Comparison of ENCODE assay signal across 22 cellular contexts in the genomic region with DNA sequence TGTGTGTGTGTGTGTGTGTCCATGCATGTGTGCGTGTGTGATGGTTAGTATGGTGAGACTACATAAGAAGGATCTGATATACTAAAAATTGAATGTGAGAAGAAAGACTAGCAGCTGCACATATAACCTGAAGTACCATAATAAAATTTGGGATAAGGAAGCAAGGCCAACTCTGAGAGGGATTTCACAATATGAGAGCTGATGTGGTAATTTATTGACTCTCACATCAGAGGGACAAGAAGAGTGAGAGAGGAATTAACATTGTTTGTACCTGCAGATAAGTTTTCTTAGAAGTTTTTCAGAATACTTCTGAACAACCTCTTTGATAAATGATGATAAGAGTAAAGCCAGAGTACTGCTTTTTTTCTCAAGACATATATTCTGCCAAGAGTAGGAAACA.
"Had no signal": no experiment of that assay in that cellular context is flagged by ENCODE, and none has a peak within 500 bp of the region (broad histone marks: within the 10 kb centered on the region; RNA-seq: fewer than 3 reads in every experiment).

No MANE protein-coding gene starts in this region.

- H3K4me1 ChIP-seq: Peyer's patch, SJCRH30 had no signal

- H3K36me3 ChIP-seq: MG63, Peyer's patch, SJCRH30 had no signal

- FAIRE-seq: HTR-8/SVneo had no signal

- H3K27ac ChIP-seq: HL-60, PC-9, Peyer's patch, SJCRH30 had no signal

- H3K9me3 ChIP-seq: MG63, Peyer's patch, SJCRH30 had no signal

- H3K4me2 ChIP-seq: PC-9 had no signal

- ATAC-seq: Right ventricle myocardium inferior, SK-N-SH treated with all-trans-retinoic acid at 6 μM for 48 hours had no signal

- H3K27me3 ChIP-seq: MG63, Peyer's patch, SJCRH30 had no signal

- DNase-seq: KBM-7; MG63; NCI-H1092 treated with DMSO at 0.1 percent for 48 hours; NCI-H1436; NCI-H187; NCI-H2029; NCI-H2081 treated with DMSO at 0.1 percent for 48 hours; NCI-H2171; NCI-H226; NCI-H510A treated with DMSO at 0.1 percent for 48 hours; NCI-H526; NCI-H748 treated with DMSO at 0.1 percent for 48 hours; NK-92 treated with Interleukin-12 subunit alpha and Interleukin-12 subunit beta, amount 100 ng/mL, for 24 hours; OCI-M1; PC-9; Peyer's patch; SHP77 treated with DMSO at 0.1 percent for 48 hours; SJCRH30 had no signal

- H2AFZ ChIP-seq: PC-9 had no signal

- H3K4me3 ChIP-seq: MG63, PC-9, Peyer's patch, SJCRH30 had no signal
